In the genomic region with DNA sequence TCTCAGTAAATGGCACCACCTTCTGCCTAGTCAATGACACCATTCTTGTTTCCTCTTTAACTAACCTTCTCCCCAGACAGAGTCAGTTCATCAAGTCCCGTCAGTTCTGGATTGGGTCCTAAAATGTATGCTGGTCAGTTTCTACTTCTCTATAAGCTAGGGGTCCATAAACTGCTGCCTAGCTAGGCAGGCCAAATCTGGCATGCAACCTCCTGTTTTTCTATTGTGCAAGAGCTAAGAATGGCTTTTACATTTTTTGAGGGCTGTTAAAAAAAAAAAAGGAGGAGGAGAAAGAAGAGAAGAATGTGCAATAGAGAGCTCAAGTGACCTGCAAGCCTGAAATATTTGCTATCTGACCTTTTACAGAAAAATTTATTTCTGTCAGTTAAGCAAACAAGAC, we compare ENCODE assay signal across 14 cellular contexts. TPM values are rescaled to one million over a fixed set of nuclear protein-coding genes. Genes with fewer than 3 reads are reported as not detected.
DNase-seq lines count a peak whose midpoint lies in the region; ATAC-seq, FAIRE-seq and TF ChIP-seq lines count a peak whose summit lies in the region.
"Had no signal": no experiment of that assay in that cellular context is flagged by ENCODE, and none has a peak within 500 bp of the region (broad histone marks: within the 10 kb centered on the region; RNA-seq: fewer than 3 reads in every experiment).

No MANE protein-coding gene starts in this region.

- H3K4me3 ChIP-seq in gastroesophageal sphincter = no peak overlapping the region
- H3K4me3 ChIP-seq: Peyer's patch, stomach had no signal

- no peaks in the 10 kb centered on the region for H3K36me3 ChIP-seq in gastroesophageal sphincter
- H3K36me3 ChIP-seq: Peyer's patch, stomach had no signal

- H3K4me3 Mint-ChIP-seq in stimulated activated effector memory CD8-positive, alpha-beta T cell treated with anti-CD3 and anti-CD28 coated beads, Interleukin-12 subunit alpha, Interleukin-12 subunit beta, amount 100 ng/mL, for 72 hours = no peak overlapping the region
- H3K4me3 Mint-ChIP-seq: central memory CD8-positive, alpha-beta T cell had no signal

- 25 to 30% methylated on average over 1 of the region's 1 CpG for WGBS in gastroesophageal sphincter (ENCODE audit: low coverage in 1 of 2), 2 donors

- H3K9me3 Mint-ChIP-seq in stimulated activated effector memory CD8-positive, alpha-beta T cell treated with anti-CD3 and anti-CD28 coated beads, Interleukin-12 subunit alpha, Interleukin-12 subunit beta, amount 100 ng/mL, for 72 hours = no peaks in the 10 kb centered on the region
- H3K9me3 Mint-ChIP-seq: central memory CD8-positive, alpha-beta T cell had no signal

- no peaks in the 10 kb centered on the region for H3K36me3 Mint-ChIP-seq in stimulated activated effector memory CD8-positive, alpha-beta T cell treated with anti-CD3 and anti-CD28 coated beads, Interleukin-12 subunit alpha, Interleukin-12 subunit beta, amount 100 ng/mL, for 72 hours

- H3K27ac ChIP-seq in gastroesophageal sphincter = peak overlapping the region in 3 of 4 donors; percentile 35 to 63 (median 46)

- H3K27me3 ChIP-seq in gastroesophageal sphincter = no peaks in the 10 kb centered on the region
- H3K27me3 ChIP-seq: Peyer's patch, stomach had no signal

- peaks cover 0 to 8% (median 0%) of the 10 kb centered on the region in 3 donors for H3K4me1 ChIP-seq in gastroesophageal sphincter

- DNase-seq in EL = peak; percentile 79
- peak; percentile 49 for DNase-seq in SKM-1 (lab: John Stamatoyannopoulos, UW; ENCODE audit: unreplicated experiment)
- DNase-seq in sciatic nerve (ENCODE audit: low spot score) = no peak
- DNase-seq in NCI-H2081 treated with DMSO at 0.1 percent for 48 hours (lab: John Stamatoyannopoulos, UW) = no peak
- DNase-seq in frontal cortex (ENCODE audit: low spot score in 2 of 2) = no peak
- no peak for DNase-seq in stimulated activated effector memory CD8-positive, alpha-beta T cell treated with anti-CD3 and anti-CD28 coated beads, Interleukin-12 subunit alpha, Interleukin-12 subunit beta, amount 100 ng/mL, for 72 hours (ENCODE audit: low spot score in 2 of 2)
- DNase-seq in DMS 273 treated with DMSO at 0.1 percent for 48 hours (lab: John Stamatoyannopoulos, UW) = no peak
- DNase-seq: activated CD4-positive, alpha-beta T cell treated with anti-CD3 and anti-CD28 coated beads, Interleukin-2, amount 50 U/mL, for 1 hour; DMS153; NCI-H1048; Peyer's patch; stomach had no signal

- no peak for FAIRE-seq in frontal cortex (lab: Jason Lieb, UNC)

- no peaks in the 10 kb centered on the region for H3K9me3 ChIP-seq in gastroesophageal sphincter
- H3K9me3 ChIP-seq: Peyer's patch, stomach had no signal

- H3K4me1 Mint-ChIP-seq in stimulated activated effector memory CD8-positive, alpha-beta T cell treated with anti-CD3 and anti-CD28 coated beads, Interleukin-12 subunit alpha, Interleukin-12 subunit beta, amount 100 ng/mL, for 72 hours = no peaks in the 10 kb centered on the region
- H3K4me1 Mint-ChIP-seq: central memory CD8-positive, alpha-beta T cell had no signal

- peak; percentile 71 for ATAC-seq in gastroesophageal sphincter
- peak; percentile 75 for ATAC-seq in sciatic nerve
- ATAC-seq in stimulated activated effector memory CD8-positive, alpha-beta T cell treated with anti-CD3 and anti-CD28 coated beads, Interleukin-12 subunit alpha, Interleukin-12 subunit beta, amount 100 ng/mL, for 72 hours = no peak

- TF ChIP-seq CTCF in gastroesophageal sphincter (IDR thresholded peaks at IDR 0.05) = no peak

- TF ChIP-seq POLR2A in gastroesophageal sphincter (IDR thresholded peaks at IDR 0.05) = no peak

- TF ChIP-seq EP300 in gastroesophageal sphincter (IDR thresholded peaks at IDR 0.05) = no peak

- intact Hi-C loops in sciatic nerve (cut with DNase I) = no loop called here

- H3K27ac Mint-ChIP-seq in stimulated activated effector memory CD8-positive, alpha-beta T cell treated with anti-CD3 and anti-CD28 coated beads, Interleukin-12 subunit alpha, Interleukin-12 subunit beta, amount 100 ng/mL, for 72 hours = no peak overlapping the region

RNA-seq across cellular contexts. Expression of a gene that starts 6.4 kb away (rescaled TPM):
- total RNA-seq in gastroesophageal sphincter = 100 to 1,000 TPM; 140 to 241 (median 162) TPM
- 256 TPM for total RNA-seq in sciatic nerve
- 108 TPM for total RNA-seq in frontal cortex

RNA-seq across cellular contexts. Expression of a gene that starts 56.0 kb away (rescaled TPM):
- total RNA-seq in gastroesophageal sphincter (10 to 100 TPM; 34.2 to 95.4 (median 85.9) TPM), sciatic nerve (111 TPM), frontal cortex (20.0 TPM)

Comparison
In these comparisons a context has a peak if more than half of its experiments do, and no peak if none do; other contexts are left out.
1. DNase-seq: peak in EL (single experiment) and SKM-1 (single experiment); none in sciatic nerve (single experiment), NCI-H2081 treated with DMSO at 0.1 percent for 48 hours (single experiment), frontal cortex (0 of 2), stimulated activated effector memory CD8-positive, alpha-beta T cell treated with anti-CD3 and anti-CD28 coated beads, Interleukin-12 subunit alpha, Interleukin-12 subunit beta, amount 100 ng/mL, for 72 hours (0 of 2) and DMS 273 treated with DMSO at 0.1 percent for 48 hours (single experiment).